ENCODE assay signal across 10 cellular contexts in genomic region chr3:138861755-138862333, GRCh38. TPM values are rescaled to one million over a fixed set of nuclear protein-coding genes. Genes with fewer than 3 reads are reported as not detected.
DNase-seq lines count a peak whose midpoint lies in the region; ATAC-seq and TF ChIP-seq lines count a peak whose summit lies in the region.
"Had no signal": no experiment of that assay in that cellular context is flagged by ENCODE, and none has a peak within 500 bp of the region (broad histone marks: within the 10 kb centered on the region; RNA-seq: fewer than 3 reads in every experiment).

No MANE protein-coding gene starts in this region.

- peak overlapping the region; percentile 74 for H3K27ac ChIP-seq in left ventricle myocardium inferior (replicated peaks)

- DNase-seq in left ventricle myocardium inferior (no peak), cardiac septum (ENCODE audit: low spot score) (no peak), iPS-NIHi11 (ENCODE audit: low spot score) (peak; percentile 46), type B pancreatic cell (ENCODE audit: extremely low spot score, unreplicated experiment) (no peak)
- DNase-seq: activated CD8-positive, alpha-beta T cell treated with anti-CD3 and anti-CD28 coated beads, Interleukin-2, amount 10 ng/mL, durations not matched to agents 7 days and 5 days; midbrain had no signal

- H3K4me1 ChIP-seq in left ventricle myocardium inferior = peaks cover 21% of the 10 kb centered on the region

- H3K4me3 ChIP-seq in left ventricle myocardium inferior = no peak overlapping the region

- H3K27me3 Mint-ChIP-seq in brain (peaks cover 12% of the 10 kb centered on the region), type B pancreatic cell (no peaks in the 10 kb centered on the region)

- H3K36me3 ChIP-seq in left ventricle myocardium inferior = no peaks in the 10 kb centered on the region

- no peaks in the 10 kb centered on the region for H3K27me3 ChIP-seq in left ventricle myocardium inferior (ENCODE audit: low read depth)

- no peak for TF ChIP-seq CTCF in left ventricle myocardium inferior (IDR thresholded peaks at IDR 0.05; ENCODE audit: borderline replicate concordance)
- TF ChIP-seq CTCF in brain (conservative IDR thresholded peaks at IDR 0.05) = no peak
- no peak for TF ChIP-seq CTCF in type B pancreatic cell (conservative IDR thresholded peaks at IDR 0.05)

- H3K36me3 Mint-ChIP-seq in brain (no peaks in the 10 kb centered on the region), type B pancreatic cell (no peaks in the 10 kb centered on the region)

- intact Hi-C loops in left ventricle myocardium inferior (cut with micrococcal nuclease) = no loop called here
- intact Hi-C loops in cardiac septum (cut with DNase I) = no loop called here

- peaks cover 27% of the 10 kb centered on the region for H3K4me1 Mint-ChIP-seq in brain
- peaks cover 18% of the 10 kb centered on the region for H3K4me1 Mint-ChIP-seq in type B pancreatic cell (ENCODE audit: unreplicated experiment)

- H3K27ac Mint-ChIP-seq in brain (peak overlapping the region; percentile 18 to 87 (median 56)), type B pancreatic cell (peak overlapping the region; percentile 80)
- H3K27ac Mint-ChIP-seq: activated CD8-positive, alpha-beta T cell treated with anti-CD3 and anti-CD28 coated beads, Interleukin-2, amount 10 ng/mL, durations not matched to agents 7 days and 5 days had no signal

- H3K9me3 Mint-ChIP-seq in brain (no peaks in the 10 kb centered on the region), type B pancreatic cell (no peaks in the 10 kb centered on the region)

- no peaks in the 10 kb centered on the region for H3K9me3 ChIP-seq in left ventricle myocardium inferior (replicated peaks)

- ATAC-seq in GM18520 (IDR thresholded peaks at IDR 0.05; ENCODE audit: unreplicated experiment) (no peak), HG03432 (IDR thresholded peaks at IDR 0.05; ENCODE audit: unreplicated experiment) (no peak), HG02884 (IDR thresholded peaks at IDR 0.05; ENCODE audit: unreplicated experiment) (no peak)
- ATAC-seq: activated CD8-positive, alpha-beta T cell treated with anti-CD3 and anti-CD28 coated beads, Interleukin-2, amount 10 ng/mL, durations not matched to agents 7 days and 5 days had no signal

- H3K4me3 Mint-ChIP-seq in brain (peak overlapping the region in 3 of 5 experiments; percentile 22 to 28 (median 23)), type B pancreatic cell (no peak overlapping the region)
- H3K4me3 Mint-ChIP-seq: activated CD8-positive, alpha-beta T cell treated with anti-CD3 and anti-CD28 coated beads, Interleukin-2, amount 10 ng/mL, durations not matched to agents 7 days and 5 days had no signal

RNA-seq across cellular contexts. Expression of gene PIK3CB, which starts 27.1 kb away (rescaled TPM):
- total RNA-seq in left ventricle myocardium inferior (31.5 TPM), cardiac septum (26.1 TPM), type B pancreatic cell (ENCODE audit: low replicate concordance) (14.8 and 16.7 TPM in 2 replicates)
- polyA plus RNA-seq in brain (ENCODE audit: insufficient read depth, low read depth, low replicate concordance) = 18.2 TPM
